37 cellular contexts compared by ENCODE assay signal in the genomic region with DNA sequence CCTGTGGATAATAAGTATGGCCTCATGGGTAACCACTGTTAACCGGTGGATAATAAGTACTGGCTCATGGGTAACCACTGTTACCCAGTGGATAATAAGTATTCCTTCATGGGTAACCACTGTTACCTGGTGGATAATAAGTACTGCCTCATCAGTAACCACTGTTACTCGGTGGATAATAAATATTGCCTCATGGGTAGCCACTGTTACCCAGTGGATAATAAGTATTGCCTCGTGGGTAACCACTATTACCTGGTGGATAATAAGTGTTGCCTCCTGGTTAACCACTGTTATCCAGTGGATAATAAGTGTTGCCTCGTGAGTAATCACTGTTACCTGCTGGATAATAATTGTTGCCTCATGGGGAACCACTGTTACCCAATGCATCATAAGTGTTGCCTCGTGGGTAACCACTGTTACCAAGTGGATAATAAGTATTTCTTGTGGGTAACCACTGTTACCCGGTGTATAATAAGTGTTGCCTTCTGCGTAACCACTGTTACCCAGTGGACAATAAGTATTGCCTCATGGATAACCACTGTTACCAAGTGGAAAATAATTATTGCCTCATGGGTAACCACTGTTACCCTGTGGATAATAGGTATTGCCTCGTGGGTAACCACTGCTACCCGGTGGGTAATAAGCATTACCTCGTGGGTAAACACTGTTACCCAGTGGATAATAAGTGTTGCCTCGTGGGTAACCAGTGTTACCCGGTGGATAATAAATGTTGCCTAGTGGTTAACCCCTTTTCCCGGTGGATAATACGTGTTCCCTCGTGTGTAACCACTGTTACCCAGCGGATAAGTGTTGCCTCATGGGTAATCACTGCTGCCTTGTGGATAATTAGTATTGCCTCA. TPM values are rescaled to one million over a fixed set of nuclear protein-coding genes. Genes with fewer than 3 reads are reported as not detected.
"Had no signal": no experiment of that assay in that cellular context is flagged by ENCODE, and none has a peak within 500 bp of the region (broad histone marks: within the 10 kb centered on the region; RNA-seq: fewer than 3 reads in every experiment).

No MANE protein-coding gene starts in this region.

- H3K36me3 Mint-ChIP-seq: activated naive CD8-positive, alpha-beta T cell treated with anti-CD3 and anti-CD28 coated beads for 36 hours had no signal

- H3K4me3 ChIP-seq: cardiac muscle cell, SJCRH30, SK-N-MC had no signal

- H3K4me1 Mint-ChIP-seq: activated naive CD8-positive, alpha-beta T cell treated with anti-CD3 and anti-CD28 coated beads for 36 hours; activated T-helper 17 cell treated with anti-CD3 and anti-CD28 coated beads, Interleukin-2, amount 50 U/mL, for 72 hours; central memory CD8-positive, alpha-beta T cell had no signal

- H3K4me1 ChIP-seq: SJCRH30 had no signal

- H3K4me3 Mint-ChIP-seq: activated CD8-positive, alpha-beta T cell treated with anti-CD3 and anti-CD28 coated beads for 36 hours; activated naive CD8-positive, alpha-beta T cell treated with anti-CD3 and anti-CD28 coated beads for 36 hours; activated T-cell treated with anti-CD3 and anti-CD28 coated beads, Interleukin-2, amount 50 U/mL, for 72 hours; activated T-helper 17 cell treated with anti-CD3 and anti-CD28 coated beads, Interleukin-2, amount 50 U/mL, for 72 hours; central memory CD8-positive, alpha-beta T cell had no signal

- ATAC-seq: activated CD8-positive, alpha-beta T cell treated with anti-CD3 and anti-CD28 coated beads for 36 hours; activated T-cell treated with anti-CD3 and anti-CD28 coated beads, Interleukin-2, amount 50 U/mL, for 72 hours; activated T-helper 17 cell treated with anti-CD3 and anti-CD28 coated beads, Interleukin-2, amount 50 U/mL, for 72 hours; Panc1 had no signal

- H3K9me3 ChIP-seq: SJCRH30 had no signal

- H3K27ac ChIP-seq: cardiac muscle cell, SJCRH30, SK-N-MC, WERI-Rb-1 had no signal

- H3K9me3 Mint-ChIP-seq: activated naive CD8-positive, alpha-beta T cell treated with anti-CD3 and anti-CD28 coated beads for 36 hours; activated T-helper 17 cell treated with anti-CD3 and anti-CD28 coated beads, Interleukin-2, amount 50 U/mL, for 72 hours; central memory CD8-positive, alpha-beta T cell had no signal

- DNase-seq: activated CD4-positive, alpha-beta T cell treated with anti-CD3 and anti-CD28 coated beads for 1 hour; activated CD4-positive, alpha-beta T cell treated with anti-CD3 and anti-CD28 coated beads for 48 hours; activated CD4-positive, CD25-positive, alpha-beta regulatory T cell; activated CD8-positive, alpha-beta T cell treated with anti-CD3 and anti-CD28 coated beads for 36 hours; activated effector memory CD4-positive, alpha-beta T cell treated with anti-CD3 and anti-CD28 coated beads, Interleukin-2, amount 50 U/mL, for 16 hours; activated naive CD4-positive, alpha-beta T cell; activated naive CD4-positive, alpha-beta T cell treated with anti-CD3 and anti-CD28 coated beads, Interleukin-2, amount 50 U/mL, for 16 hours; activated naive CD8-positive, alpha-beta T cell treated with anti-CD3 and anti-CD28 coated beads for 36 hours; activated T-cell treated with anti-CD3 and anti-CD28 coated beads, Interleukin-2, amount 50 U/mL, for 1 hour; activated T-cell treated with anti-CD3 and anti-CD28 coated beads, Interleukin-2, amount 50 U/mL, for 72 hours; amniotic stem cell; aorta; NCI-H1092 treated with DMSO at 0.1 percent for 48 hours; NCI-H1417; NCI-H187 treated with DMSO at 0.1 percent for 48 hours; NCI-H2081; NCI-H2171 treated with DMSO at 0.1 percent for 48 hours; NCI-H2227 treated with DMSO at 0.1 percent for 48 hours; NCI-H446; NCI-H510A treated with DMSO at 0.1 percent for 48 hours; NCI-H69; NCI-H82; SHP77; SJCRH30; T1000; WERI-Rb-1 had no signal

- H3K36me3 ChIP-seq: cardiac muscle cell, SJCRH30, WERI-Rb-1 had no signal

- H3K27ac Mint-ChIP-seq: activated CD8-positive, alpha-beta T cell treated with anti-CD3 and anti-CD28 coated beads for 36 hours; activated naive CD8-positive, alpha-beta T cell treated with anti-CD3 and anti-CD28 coated beads for 36 hours; activated T-cell treated with anti-CD3 and anti-CD28 coated beads, Interleukin-2, amount 50 U/mL, for 72 hours; activated T-helper 17 cell treated with anti-CD3 and anti-CD28 coated beads, Interleukin-2, amount 50 U/mL, for 72 hours had no signal

- H3K27me3 ChIP-seq: cardiac muscle cell, SJCRH30 had no signal

- H3K27me3 Mint-ChIP-seq: activated CD8-positive, alpha-beta T cell treated with anti-CD3 and anti-CD28 coated beads for 36 hours; activated T-helper 17 cell treated with anti-CD3 and anti-CD28 coated beads, Interleukin-2, amount 50 U/mL, for 72 hours; central memory CD8-positive, alpha-beta T cell had no signal

RNA-seq across cellular contexts. Expression of a gene that starts 26.6 kb away (rescaled TPM):
- total RNA-seq: activated CD8-positive, alpha-beta memory T cell treated with anti-CD3 and anti-CD28 coated beads for 36 hours; activated CD8-positive, alpha-beta T cell treated with anti-CD3 and anti-CD28 coated beads for 36 hours; activated naive CD8-positive, alpha-beta T cell treated with anti-CD3 and anti-CD28 coated beads for 36 hours; activated T-cell treated with anti-CD3 and anti-CD28 coated beads, Interleukin-2, amount 50 U/mL, for 72 hours; activated T-helper 17 cell treated with anti-CD3 and anti-CD28 coated beads, Interleukin-2, amount 50 U/mL, for 72 hours; cardiac muscle cell; chondrocyte; M059J; RPMI7951; SJCRH30; T-helper 1 cell treated with Interleukin-12 subunit alpha and Interleukin-12 subunit beta and Interleukin-4 antibody, amounts not matched to agents 30 ng/mL and 1 ng/mL, for 36 hours; T-helper 2 cell treated with Interferon-gamma antibody and Interleukin-4, amounts not matched to agents 100 ng/mL and 5 ng/mL, for 36 hours had no signal
- polyA plus RNA-seq: cardiac muscle cell had no signal

RNA-seq across cellular contexts. Expression of a gene that starts 56.1 kb away (rescaled TPM):
- total RNA-seq: activated CD8-positive, alpha-beta memory T cell treated with anti-CD3 and anti-CD28 coated beads for 36 hours; activated CD8-positive, alpha-beta T cell treated with anti-CD3 and anti-CD28 coated beads for 36 hours; activated naive CD8-positive, alpha-beta T cell treated with anti-CD3 and anti-CD28 coated beads for 36 hours; activated T-cell treated with anti-CD3 and anti-CD28 coated beads, Interleukin-2, amount 50 U/mL, for 72 hours; activated T-helper 17 cell treated with anti-CD3 and anti-CD28 coated beads, Interleukin-2, amount 50 U/mL, for 72 hours; chondrocyte; M059J; SJCRH30; T-helper 1 cell treated with Interleukin-12 subunit alpha and Interleukin-12 subunit beta and Interleukin-4 antibody, amounts not matched to agents 30 ng/mL and 1 ng/mL, for 36 hours; T-helper 2 cell treated with Interferon-gamma antibody and Interleukin-4, amounts not matched to agents 100 ng/mL and 5 ng/mL, for 36 hours had no signal
- polyA plus RNA-seq: aorta had no signal
